Comparison of ENCODE assay signal across 8 cellular contexts in the genomic region with DNA sequence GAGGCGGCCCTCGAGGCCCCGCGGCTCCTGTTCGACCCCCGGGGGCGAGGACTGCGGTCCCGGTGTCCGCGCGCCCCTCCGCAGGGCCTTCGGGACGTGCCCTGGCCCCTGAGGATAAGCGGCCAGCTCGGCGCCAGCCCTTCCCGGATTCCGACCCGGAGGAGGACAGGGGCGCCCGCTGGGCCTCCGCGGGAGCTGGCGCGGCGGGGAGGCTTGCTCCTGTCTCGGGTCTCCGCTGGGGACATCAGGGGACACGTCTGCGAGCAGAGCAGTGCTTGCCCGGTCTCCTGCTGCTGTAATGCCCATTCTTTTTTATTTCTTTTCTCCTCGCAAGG. TPM values are rescaled to one million over a fixed set of nuclear protein-coding genes. Genes with fewer than 3 reads are reported as not detected.
DNase-seq lines count a peak whose midpoint lies in the region; ATAC-seq and TF ChIP-seq lines count a peak whose summit lies in the region.

No MANE protein-coding gene starts in this region.

- peak overlapping the region; percentile 72 to 95 (median 89) for H3K4me2 ChIP-seq in BLaER1 treated with 17β-estradiol and CSF1 and Interleukin-3, amounts not matched to agents 10 nM and 100 nM

- no peaks in the 10 kb centered on the region for H3K9me3 Mint-ChIP-seq in chondrocyte (ENCODE audit: low read depth)

- H4K20me1 ChIP-seq in BLaER1 treated with 17β-estradiol and CSF1 and Interleukin-3, amounts not matched to agents 10 nM and 100 nM: no peaks in the 10 kb centered on the region; a peak in 2 of 22 replicates

- peak overlapping the region; percentile 87 to 95 (median 90) for H3K27ac ChIP-seq in BLaER1 treated with 17β-estradiol and CSF1 and Interleukin-3, amounts not matched to agents 10 nM and 100 nM
- H3K27ac ChIP-seq in right lobe of liver: peak overlapping the region; percentile 92 to 95 (median 95)

- H3K27ac Mint-ChIP-seq in chondrocyte (ENCODE audit: unreplicated experiment): peak overlapping the region; percentile 55

- no peaks in the 10 kb centered on the region for H3K36me3 Mint-ChIP-seq in chondrocyte (ENCODE audit: low read depth)

- H3K4me3 Mint-ChIP-seq in chondrocyte (ENCODE audit: unreplicated experiment): peak overlapping the region; percentile 72

- peaks cover 13 to 43% (median 17%) of the 10 kb centered on the region in 10 experiments for H3K4me1 ChIP-seq in BLaER1 treated with 17β-estradiol and CSF1 and Interleukin-3, amounts not matched to agents 10 nM and 100 nM
- peaks cover 0 to 8% (median 2%) of the 10 kb centered on the region in 4 donors for H3K4me1 ChIP-seq in right lobe of liver

- H3K4me1 Mint-ChIP-seq in chondrocyte (ENCODE audit: low read depth): peaks cover 20% of the 10 kb centered on the region

- intact Hi-C loops in right lobe of liver (cut with DNase I): no loop called here

- peaks cover 0 to 16% (median 10%) of the 10 kb centered on the region in 11 experiments; a peak in 14 of 22 replicates for H3K27me3 ChIP-seq in BLaER1 treated with 17β-estradiol and CSF1 and Interleukin-3, amounts not matched to agents 10 nM and 100 nM
- H3K27me3 ChIP-seq in right lobe of liver: no peaks in the 10 kb centered on the region

- H3K9ac ChIP-seq in BLaER1 treated with 17β-estradiol and CSF1 and Interleukin-3, amounts not matched to agents 10 nM and 100 nM: peak overlapping the region; percentile 88 to 95 (median 91)

- peak; percentile 18 for ATAC-seq in GM19438 (IDR thresholded peaks at IDR 0.05; ENCODE audit: low read depth, unreplicated experiment)
- peak; percentile 4 for ATAC-seq in HG03469 (IDR thresholded peaks at IDR 0.05; ENCODE audit: unreplicated experiment)
- peak; percentile 51 to 61 (median 52) for ATAC-seq in right lobe of liver

- TF ChIP-seq POLR2A in right lobe of liver (IDR thresholded peaks at IDR 0.05): peak; percentile 25

- no peaks in the 10 kb centered on the region for H3K27me3 Mint-ChIP-seq in chondrocyte (ENCODE audit: low read depth)

- DNase-seq in T-helper 1 cell (peak in 3 of 5 donors; percentile 12 to 49 (median 31)), chondrocyte (ENCODE audit: low spot score) (no peak), right lobe of liver (peak; percentile 68 to 77 (median 70)), NCI-H187 treated with DMSO at 0.1 percent for 48 hours (lab: John Stamatoyannopoulos, UW) (no peak)
- DNase-seq in stimulated activated CD8-positive, alpha-beta memory T cell treated with anti-CD3 and anti-CD28 coated beads, Interleukin-2, amount 100 ng/mL, for 1 hour (ENCODE audit: low read depth in 2 of 2): peak; percentile 17 to 23

- 0% methylated on average over 6 of the region's 34 CpGs for WGBS in right lobe of liver (ENCODE audit: insufficient coverage, low coverage, low lambda C conversion rate, missing lambda C conversion rate)

- H3K4me3 ChIP-seq in BLaER1 treated with 17β-estradiol and CSF1 and Interleukin-3, amounts not matched to agents 10 nM and 100 nM: peak overlapping the region; percentile 76 to 90 (median 82)
- H3K4me3 ChIP-seq in right lobe of liver: peak overlapping the region; percentile 70 to 71 (median 70)

- no peaks in the 10 kb centered on the region for H3K9me3 ChIP-seq in BLaER1 treated with 17β-estradiol and CSF1 and Interleukin-3, amounts not matched to agents 10 nM and 100 nM (replicated peaks in 1 of 11)
- no peaks in the 10 kb centered on the region for H3K9me3 ChIP-seq in right lobe of liver

- H3K36me3 ChIP-seq in BLaER1 treated with 17β-estradiol and CSF1 and Interleukin-3, amounts not matched to agents 10 nM and 100 nM: no peaks in the 10 kb centered on the region
- no peaks in the 10 kb centered on the region for H3K36me3 ChIP-seq in right lobe of liver

- TF ChIP-seq CTCF in chondrocyte (IDR thresholded peaks at IDR 0.05) (no peak), right lobe of liver (IDR thresholded peaks at IDR 0.05) (no peak)

RNA-seq across cellular contexts. Expression of a gene that starts 0.8 kb away (rescaled TPM):
- total RNA-seq in chondrocyte: 10.7 to 14.4 TPM (median 12.7 TPM) in 3 replicates
- 1 to 10 TPM; 2.7 to 3.6 (median 3.0) TPM for total RNA-seq in right lobe of liver

RNA-seq across cellular contexts. Expression of a gene that starts 38.9 kb away (rescaled TPM):
- total RNA-seq in chondrocyte: 67.5 to 111 TPM (median 69.4 TPM) in 3 replicates
- total RNA-seq in right lobe of liver: 10 to 100 TPM; 19.6 to 60.8 (median 31.0) TPM

Comparison
In these comparisons a context has a peak if more than half of its experiments do, and no peak if none do; other contexts are left out.
1. DNase-seq: peak in T-helper 1 cell (3 of 5), right lobe of liver (3 of 3) and stimulated activated CD8-positive, alpha-beta memory T cell treated with anti-CD3 and anti-CD28 coated beads, Interleukin-2, amount 100 ng/mL, for 1 hour (2 of 2); none in chondrocyte (single experiment) and NCI-H187 treated with DMSO at 0.1 percent for 48 hours (single experiment).
2. Peak in every context shown above with its lines, with median percentiles within 50 percentile points of each other: ATAC-seq.